5 cellular contexts compared by ENCODE assay signal in the genomic region with DNA sequence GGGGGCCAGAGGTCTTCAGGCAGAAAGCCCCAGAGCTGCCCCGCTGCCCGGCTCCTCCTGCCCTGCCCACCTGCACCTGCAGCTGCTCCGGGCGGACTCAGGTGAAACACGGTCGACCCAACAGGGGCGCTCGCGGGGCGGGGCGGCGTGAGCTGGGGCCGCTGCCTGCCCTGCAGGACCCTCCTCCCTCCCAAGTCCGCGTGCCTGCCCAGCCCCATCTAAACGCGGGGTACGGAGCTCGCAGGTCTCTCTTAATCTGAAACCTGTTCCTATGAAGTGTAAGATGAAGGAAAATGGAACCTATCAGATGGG. TPM values are rescaled to one million over a fixed set of nuclear protein-coding genes. Genes with fewer than 3 reads are reported as not detected.
DNase-seq lines count a peak whose midpoint lies in the region; TF ChIP-seq lines count a peak whose summit lies in the region.

No MANE protein-coding gene starts in this region.

- H3K27me3 ChIP-seq in sigmoid colon: no peaks in the 10 kb centered on the region

- H3K4me3 ChIP-seq in astrocyte of the spinal cord (ENCODE audit: low read depth, low read length) (peak overlapping the region; percentile 23), sigmoid colon (peak overlapping the region in 3 of 4 donors; percentile 50 to 62 (median 54))

- H3K36me3 ChIP-seq in sigmoid colon: peaks cover 0 to 46% (median 19%) of the 10 kb centered on the region in 4 donors

- peak overlapping the region in 1 of 4 donors; percentile 75 for H3K27ac ChIP-seq in sigmoid colon

- no peaks in the 10 kb centered on the region for H3K9me3 ChIP-seq in sigmoid colon

- intact Hi-C loops in sigmoid colon (cut with DNase I): no loop called here

- DNase-seq in HT-29 (ENCODE audit: low spot score) (peak; percentile 34), astrocyte of the spinal cord (ENCODE audit: low read depth, low spot score) (no peak), sigmoid colon (no peak), NCI-H82 (lab: John Stamatoyannopoulos, UW) (no peak), ureter (ENCODE audit: low spot score) (no peak)

- in situ Hi-C loops in astrocyte of the spinal cord (cut with HindIII; ENCODE audit: low sequenced_read_pairs): no loop called here

- no peak for TF ChIP-seq POLR2A in sigmoid colon (IDR thresholded peaks at IDR 0.05)

- H3K4me1 ChIP-seq in sigmoid colon: peaks cover 0 to 24% (median 22%) of the 10 kb centered on the region in 4 donors

- no peak for TF ChIP-seq EP300 in sigmoid colon (IDR thresholded peaks at IDR 0.05)

- TF ChIP-seq CTCF in astrocyte of the spinal cord (IDR thresholded peaks at IDR 0.05; ENCODE audit: low read depth, low read length) (no peak), sigmoid colon (IDR thresholded peaks at IDR 0.05) (no peak)

- WGBS in sigmoid colon, 2 donors: 8 to 23% methylated on average over 19 of the region's 19 CpGs

RNA-seq across cellular contexts. Expression of gene GNPTG, which starts 28.1 kb away (rescaled TPM):
- total RNA-seq in HT-29 (2014; rRNA removed; shearing (Covaris generic)): 46.6 and 50.9 TPM in 2 replicates
- total RNA-seq in sigmoid colon (10 to 100 TPM; 42.1 to 60.1 (median 43.7) TPM), ureter (67.6 TPM)
- polyA plus RNA-seq in sigmoid colon: 10 to 100 TPM; 28.0 to 46.0 (median 30.6) TPM

RNA-seq across cellular contexts. Expression of gene TSR3, which starts 28.1 kb away (rescaled TPM):
- 155 and 181 TPM in 2 replicates for total RNA-seq in HT-29 (2014; rRNA removed; shearing (Covaris generic))
- total RNA-seq in sigmoid colon: 100 to 1,000 TPM in 2 of 4 donors, 10 to 100 TPM in 2; 83.4 to 107 (median 98.3) TPM
- 10 to 100 TPM; 59.0 to 69.1 (median 66.9) TPM for polyA plus RNA-seq in sigmoid colon
- 38.2 TPM for total RNA-seq in ureter

RNA-seq across cellular contexts. Expression of gene UNKL, which starts 34.7 kb away (rescaled TPM):
- total RNA-seq in HT-29 (2014; rRNA removed; shearing (Covaris generic)): 29.1 and 32.0 TPM in 2 replicates
- total RNA-seq in sigmoid colon: 10 to 100 TPM; 19.6 to 29.1 (median 20.7) TPM
- polyA plus RNA-seq in sigmoid colon: 10 to 100 TPM in 2 of 3 donors, 1 to 10 TPM in 1; 2.1 to 13.0 (median 10.8) TPM
- 16.7 TPM for total RNA-seq in ureter

RNA-seq across cellular contexts. Expression of gene UQCC4, which starts 40.7 kb away (rescaled TPM):
- 50.9 and 58.1 TPM in 2 replicates for total RNA-seq in HT-29 (2014; rRNA removed; shearing (Covaris generic))
- 10 to 100 TPM in 3 of 4 donors, 1 to 10 TPM in 1; 8.3 to 17.4 (median 15.6) TPM for total RNA-seq in sigmoid colon
- polyA plus RNA-seq in sigmoid colon: 10 to 100 TPM; 25.8 to 32.6 (median 27.0) TPM
- total RNA-seq in ureter: 14.5 TPM

RNA-seq across cellular contexts. Expression of gene BAIAP3, which starts 46.4 kb away (rescaled TPM):
- 8.2 and 14.1 TPM in 2 replicates for total RNA-seq in HT-29 (2014; rRNA removed; shearing (Covaris generic))
- total RNA-seq in sigmoid colon (1 to 10 TPM in 3 of 4 donors, not detected in 1; 1.1 to 1.8 (median 1.6) TPM), ureter (3.9 TPM)
- polyA plus RNA-seq in sigmoid colon: 1 to 10 TPM in 2 of 3 donors, under 1 TPM in 1; 0.60 to 5.5 (median 1.8) TPM
